9 cellular contexts compared by ENCODE assay signal in genomic region chr4:89294583-89295244, GRCh38. TPM values are rescaled to one million over a fixed set of nuclear protein-coding genes. Genes with fewer than 3 reads are reported as not detected.
DNase-seq lines count a peak whose midpoint lies in the region; ATAC-seq and TF ChIP-seq lines count a peak whose summit lies in the region.
"Had no signal": no experiment of that assay in that cellular context is flagged by ENCODE, and none has a peak within 500 bp of the region (broad histone marks: within the 10 kb centered on the region; RNA-seq: fewer than 3 reads in every experiment).

No MANE protein-coding gene starts in this region.

- H3K9me3 Mint-ChIP-seq in activated CD8-positive, alpha-beta memory T cell treated with anti-CD3 and anti-CD28 coated beads, Interleukin-2, amount 10 ng/mL, durations not matched to agents 7 days and 5 days (ENCODE audit: low read depth), result no peaks in the 10 kb centered on the region

- H3K4me3 ChIP-seq in OCI-LY3 (ENCODE audit: low read length) (no peak overlapping the region), spleen (no peak overlapping the region), SK-N-SH (ENCODE audit: low read depth in 2 of 2, low read length in 1 of 2) (no peak overlapping the region)
- H3K4me3 ChIP-seq: heart right ventricle had no signal

- H3K9me2 ChIP-seq in SK-N-SH, result no peaks in the 10 kb centered on the region

- H3K4me1 Mint-ChIP-seq in activated CD8-positive, alpha-beta memory T cell treated with anti-CD3 and anti-CD28 coated beads, Interleukin-2, amount 10 ng/mL, durations not matched to agents 7 days and 5 days, result peaks cover 85% of the 10 kb centered on the region

- H3K36me3 ChIP-seq in OCI-LY3 (replicated peaks; ENCODE audit: low read depth, low read length) (no peaks in the 10 kb centered on the region), spleen (no peaks in the 10 kb centered on the region), SK-N-SH (replicated peaks in 1 of 2; ENCODE audit: control insufficient read depth in 1 of 2, insufficient read depth in 2 of 2, low read length in 1 of 2) (no peaks in the 10 kb centered on the region)
- H3K36me3 ChIP-seq: heart right ventricle had no signal

- peak in 2 of 3 donors; percentile 12 to 21 for TF ChIP-seq POLR2A in spleen (IDR thresholded peaks at IDR 0.05)

- intact Hi-C loops in spleen (cut with DNase I; ENCODE audit: low total_unique reads), result no loop called here

- TF ChIP-seq RAD21 in SK-N-SH (IDR thresholded peaks at IDR 0.05; ENCODE audit: low read length), result no peak

- H3K36me3 Mint-ChIP-seq in activated CD8-positive, alpha-beta memory T cell treated with anti-CD3 and anti-CD28 coated beads, Interleukin-2, amount 10 ng/mL, durations not matched to agents 7 days and 5 days, result peaks cover 44% of the 10 kb centered on the region

- DNase-seq in activated CD8-positive, alpha-beta memory T cell treated with anti-CD3 and anti-CD28 coated beads, Interleukin-2, amount 10 ng/mL, durations not matched to agents 7 days and 5 days, result no peak
- no peak for DNase-seq in activated CD8-positive, alpha-beta memory T cell treated with anti-CD3 and anti-CD28 coated beads, Interleukin-2, amount 50 U/mL, for 4 hours
- DNase-seq in spleen, result no peak
- no peak for DNase-seq in SK-N-SH
- DNase-seq in NCI-H2196 treated with DMSO at 0.1 percent for 48 hours (lab: John Stamatoyannopoulos, UW; ENCODE audit: unreplicated experiment), result no peak
- no peak for DNase-seq in HPDE6-E6E7 (ENCODE audit: extremely low spot score)
- DNase-seq: heart right ventricle had no signal

- H3K4me2 ChIP-seq in OCI-LY3 (ENCODE audit: low read length) (peak overlapping the region; percentile 28), SK-N-SH (no peak overlapping the region)

- H3K27ac Mint-ChIP-seq in activated CD8-positive, alpha-beta memory T cell treated with anti-CD3 and anti-CD28 coated beads, Interleukin-2, amount 10 ng/mL, durations not matched to agents 7 days and 5 days, result peak overlapping the region; percentile 99

- H3K9ac ChIP-seq in OCI-LY3 (ENCODE audit: low read length) (no peak overlapping the region), SK-N-SH (no peak overlapping the region)

- H2AFZ ChIP-seq in OCI-LY3 (ENCODE audit: low read depth, low read length), result no peak overlapping the region
- no peak overlapping the region for H2AFZ ChIP-seq in SK-N-SH (ENCODE audit: low read depth)

- H3K27me3 ChIP-seq in OCI-LY3 (ENCODE audit: low read depth, low read length) (0 out of 2 replicates have a peak, but pooled peaks cover 3% of the 10 kb centered on the region), spleen (replicated peaks in 1 of 7) (no peaks in the 10 kb centered on the region), SK-N-SH (ENCODE audit: insufficient read depth) (no peaks in the 10 kb centered on the region)
- H3K27me3 ChIP-seq: heart right ventricle had no signal

- H3F3A ChIP-seq in SK-N-SH (replicated peaks; ENCODE audit: insufficient read depth), result no peaks in the 10 kb centered on the region

- H3K4me1 ChIP-seq in OCI-LY3 (ENCODE audit: low read length) (peaks cover 69% of the 10 kb centered on the region), spleen (peaks cover 49 to 100% (median 84%) of the 10 kb centered on the region in 6 donors), SK-N-SH (ENCODE audit: control insufficient read depth in 1 of 2, insufficient read depth in 2 of 2, low read depth in 1 of 2, low read length in 1 of 2) (no peaks in the 10 kb centered on the region)

- CTCF ChIA-PET in activated CD8-positive, alpha-beta memory T cell treated with anti-CD3 and anti-CD28 coated beads, Interleukin-2, amount 10 ng/mL, durations not matched to agents 7 days and 5 days (lab: Charles Lee), result interaction anchor here (0.7 to 3.4 kb wide), 9 partner anchors 8 to 472 kb away, joined by 3 to 28 read pairs (median 6); no protein-coding TSS in a partner anchor
- CTCF ChIA-PET in SK-N-SH (lab: Yijun Ruan, JAX), result interaction anchor here (1.4 kb wide), 1 partner anchor 13 kb away, joined by 5 read pairs; the partner anchor contains the start of gene GPRIN3

- H3K9me3 ChIP-seq in OCI-LY3 (ENCODE audit: insufficient read depth, low read length) (peaks cover 6% of the 10 kb centered on the region; the same call in 1 of the 2 replicates), spleen (no peaks in the 10 kb centered on the region), SK-N-SH (no peaks in the 10 kb centered on the region)

- POLR2A ChIA-PET in SK-N-SH (lab: Yijun Ruan, JAX), result no interaction called here

- H3K27me3 Mint-ChIP-seq in activated CD8-positive, alpha-beta memory T cell treated with anti-CD3 and anti-CD28 coated beads, Interleukin-2, amount 10 ng/mL, durations not matched to agents 7 days and 5 days, result no peaks in the 10 kb centered on the region

- TF ChIP-seq CTCF in OCI-LY3 (IDR thresholded peaks at IDR 0.05; ENCODE audit: low read depth, low read length) (no peak), spleen (IDR thresholded peaks at IDR 0.05 in 8 of 11, conservative IDR thresholded peaks at IDR 0.05 in 3 of 11) (peak in 1 of 11 experiments; percentile 20), SK-N-SH (IDR thresholded peaks at IDR 0.05) (no peak)

- peak; percentile 62 for ATAC-seq in activated CD8-positive, alpha-beta memory T cell treated with anti-CD3 and anti-CD28 coated beads, Interleukin-2, amount 10 ng/mL, durations not matched to agents 7 days and 5 days
- peak; percentile 70 for ATAC-seq in HG02884 (IDR thresholded peaks at IDR 0.05; ENCODE audit: unreplicated experiment)

- peak overlapping the region; percentile 68 for H3K4me3 Mint-ChIP-seq in activated CD8-positive, alpha-beta memory T cell treated with anti-CD3 and anti-CD28 coated beads, Interleukin-2, amount 10 ng/mL, durations not matched to agents 7 days and 5 days

- 20 to 25% (median 22%) methylated on average over 4 of the region's 4 CpGs for WGBS in spleen, 5 donors
- WGBS in SK-N-SH (ENCODE audit: low lambda C conversion rate), result 44% methylated on average over 4 of the region's 4 CpGs

- no peaks in the 10 kb centered on the region for H4K20me1 ChIP-seq in OCI-LY3 (ENCODE audit: insufficient read depth, low read length)
- H4K20me1 ChIP-seq in SK-N-SH (ENCODE audit: insufficient read depth), result no peaks in the 10 kb centered on the region

- H3K79me2 ChIP-seq in OCI-LY3 (ENCODE audit: low read length) (no peaks in the 10 kb centered on the region), SK-N-SH (ENCODE audit: insufficient read depth) (no peaks in the 10 kb centered on the region)

- TF ChIP-seq EP300 in SK-N-SH (IDR thresholded peaks at IDR 0.05; ENCODE audit: borderline replicate concordance in 1 of 2, low read depth in 1 of 2, low read length in 1 of 2), result no peak

- H3K27ac ChIP-seq in OCI-LY3 (ENCODE audit: low read length) (no peak overlapping the region), spleen (peak overlapping the region; percentile 37 to 90 (median 78)), SK-N-SH (ENCODE audit: low read depth in 2 of 2, low read length in 1 of 2) (no peak overlapping the region)

TF ChIP-seq in SK-N-SH, 30 proteins besides CTCF, POLR2A, EP300 and RAD21:
- TF ChIP-seq RXRA (IDR thresholded peaks at IDR 0.05; ENCODE audit: borderline replicate concordance, low read depth), result no peak
- TF ChIP-seq GATA2 (CRISPR knock-in tag; IDR thresholded peaks at IDR 0.05), result no peak

RNA-seq across cellular contexts. Expression of gene GPRIN3, which starts 12.9 kb away (rescaled TPM):
- total RNA-seq in activated CD8-positive, alpha-beta memory T cell treated with anti-CD3 and anti-CD28 coated beads, Interleukin-2, amount 10 ng/mL, durations not matched to agents 7 days and 5 days, result 10 to 100 TPM; 66.9 to 67.5 TPM
- 10 to 100 TPM; 22.9 to 40.2 (median 29.5) TPM for total RNA-seq in spleen
- polyA plus RNA-seq in spleen, result 1 to 10 TPM; 1.6 to 2.2 (median 2.0) TPM
- not detected in 2 replicates for polyA plus RNA-seq in SK-N-SH (2012; rRNA removed)
- under 0.01 TPM in 2 replicates for polyA plus RNA-seq in SK-N-SH (2012; cell fraction: cytosol; rRNA removed)
- under 0.01 TPM in 2 replicates for polyA plus RNA-seq in SK-N-SH (2012; cell fraction: nucleus; rRNA removed)

Comparison
In these comparisons a context has a peak if more than half of its experiments do, and no peak if none do; other contexts are left out.
1. H3K27ac ChIP-seq: peak in spleen (8 of 8); none in OCI-LY3 (single experiment) and SK-N-SH (0 of 2).